Comparison of ENCODE assay signal across 8 cellular contexts in the genomic region with DNA sequence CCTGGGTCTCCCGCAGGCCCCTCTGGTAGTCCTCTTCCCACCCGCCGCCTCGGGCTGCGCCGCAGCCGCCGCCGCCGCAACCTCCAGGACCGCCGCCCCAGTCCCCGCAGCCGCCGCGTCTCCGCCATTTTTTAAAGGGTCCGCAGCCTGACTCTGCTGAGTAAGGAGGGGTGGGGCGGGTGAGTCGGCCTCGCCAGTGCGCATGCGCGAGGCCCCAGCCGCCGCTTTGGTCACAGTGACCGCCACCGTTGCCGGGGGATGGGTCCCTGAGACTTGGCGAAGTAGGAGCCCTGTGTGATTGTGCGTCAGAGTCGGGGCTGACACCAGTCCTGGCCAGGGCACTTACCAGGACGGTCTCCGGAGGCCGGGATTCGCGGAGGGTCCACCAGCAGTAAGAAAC.
DNase-seq lines count a peak whose midpoint lies in the region; FAIRE-seq and TF ChIP-seq lines count a peak whose summit lies in the region.
"Not testable (repeated sequence)": the region's sequence is repeated elsewhere in the genome, so short reads cannot be mapped to it uniquely, and the experiment has no call there.

No MANE protein-coding gene starts in this region.

- H3K27me3 ChIP-seq in endothelial cell of umbilical vein (ENCODE audit: control insufficient read depth in 2 of 2, insufficient read depth in 2 of 2, low read length in 2 of 2); prostate gland (replicated peaks; ENCODE audit: insufficient read depth); tibial artery: not testable (repeated sequence)

- not testable (repeated sequence) for H3K9me3 ChIP-seq in endothelial cell of umbilical vein (replicated peaks; ENCODE audit: control insufficient read depth, insufficient read depth, low read length); prostate gland; tibial artery

- not testable (repeated sequence) for H3K4me2 ChIP-seq in endothelial cell of umbilical vein (ENCODE audit: insufficient read depth, low read length)

- over 99% methylated on average over 18 of the region's 37 CpGs for WGBS in prostate gland

- BruUV-seq in endothelial cell of umbilical vein (replicated peaks; lab: Mats Ljungman, UMichigan), result not testable (repeated sequence)

- not testable (repeated sequence) for H4K20me1 ChIP-seq in endothelial cell of umbilical vein (replicated peaks; ENCODE audit: control insufficient read depth, extremely low read depth, insufficient read depth, low read length)

- dilution Hi-C loops in endothelial cell of umbilical vein (cut with MboI; ENCODE audit: extremely low pct_ligation_motif_present, low sequenced_read_pairs), result not testable (repeated sequence)

- CTCF ChIA-PET in endothelial cell of umbilical vein (lab: Charles Lee), result not testable (repeated sequence)

- peak; percentile 4 for FAIRE-seq in endothelial cell of umbilical vein (lab: Jason Lieb, UNC)

- H3K4me3 ChIP-seq in NB4 (ENCODE audit: low read depth, low read length); prostate gland; tibial artery: not testable (repeated sequence)
- H3K4me3 ChIP-seq in endothelial cell of umbilical vein (replicated peaks in 1 of 3; ENCODE audit: insufficient read depth in 1 of 3, low read depth in 1 of 3, low read length in 3 of 3), result peak overlapping the region in 1 of 3 experiments; percentile 27

- TF ChIP-seq POLR2A in NB4 (IDR thresholded peaks at IDR 0.05; ENCODE audit: extremely low read depth, insufficient read length); endothelial cell of umbilical vein (IDR thresholded peaks at IDR 0.05; ENCODE audit: low read depth, low read length); prostate gland (IDR thresholded peaks at IDR 0.05): not testable (repeated sequence)

- peak; percentile 29 for DNase-seq in G401 (ENCODE audit: low spot score)
- DNase-seq in NB4 (ENCODE audit: low read depth), result peak; percentile 59
- DNase-seq in SHP77 (lab: John Stamatoyannopoulos, UW), result peak; percentile 11 to 27
- DNase-seq in activated T-cell treated with anti-CD3 and anti-CD28 coated beads for 4 hours, result peak; percentile 28
- peak; percentile 79 for DNase-seq in endothelial cell of umbilical vein (ENCODE audit: low read depth, low spot score)
- peak; percentile 43 for DNase-seq in islet precursor cell
- peak; percentile 71 for DNase-seq in prostate gland (ENCODE audit: low spot score)
- peak; percentile 73 to 83 for DNase-seq in tibial artery

- H3K79me2 ChIP-seq in endothelial cell of umbilical vein (ENCODE audit: control insufficient read depth, insufficient read depth, low read length), result not testable (repeated sequence)

- not testable (repeated sequence) for H3K27ac ChIP-seq in endothelial cell of umbilical vein (ENCODE audit: insufficient read depth, low read depth, low read length); prostate gland; tibial artery

- H3K9me1 ChIP-seq in endothelial cell of umbilical vein (replicated peaks; ENCODE audit: control insufficient read depth, extremely low read depth, insufficient read depth, low read length), result not testable (repeated sequence)

- POLR2A ChIA-PET in endothelial cell of umbilical vein (lab: Charles Lee), result not testable (repeated sequence)

- H2AFZ ChIP-seq in endothelial cell of umbilical vein (ENCODE audit: low read depth, low read length), result not testable (repeated sequence)

- not testable (repeated sequence) for H3K4me1 ChIP-seq in endothelial cell of umbilical vein (ENCODE audit: control insufficient read depth, extremely low read depth, insufficient read depth, low read length); prostate gland (replicated peaks); tibial artery

- not testable (repeated sequence) for TF ChIP-seq CTCF in NB4 (IDR thresholded peaks at IDR 0.05; ENCODE audit: low read depth, low read length); endothelial cell of umbilical vein (IDR thresholded peaks at IDR 0.05; ENCODE audit: extremely low read depth in 1 of 2, insufficient read depth in 1 of 2, low read depth in 1 of 2, low read length in 2 of 2); prostate gland (IDR thresholded peaks at IDR 0.05); tibial artery (IDR thresholded peaks at IDR 0.05)

- H3K9ac ChIP-seq in endothelial cell of umbilical vein (replicated peaks; ENCODE audit: extremely low read depth, insufficient read depth, low read length), result not testable (repeated sequence)

- intact Hi-C loops in endothelial cell of umbilical vein (cut with micrococcal nuclease); prostate gland (cut with DNase I); tibial artery (cut with DNase I; ENCODE audit: low total_unique reads): not testable (repeated sequence)

- not testable (repeated sequence) for H3K36me3 ChIP-seq in endothelial cell of umbilical vein (ENCODE audit: control insufficient read depth in 2 of 2, extremely low read depth in 1 of 2, insufficient read depth in 2 of 2, low read length in 2 of 2); prostate gland; tibial artery

- in situ Hi-C loops in G401 (cut with HindIII; ENCODE audit: low sequenced_read_pairs), result not testable (repeated sequence)

Comparison
In these comparisons a context has a peak if more than half of its experiments do, and no peak if none do; other contexts are left out.
1. DNase-seq: peak in every context shown above with its lines; median percentile 79 in endothelial cell of umbilical vein; 78 in tibial artery; 71 in prostate gland; 59 in NB4; 43 in islet precursor cell; 29 in G401; 28 in activated T-cell treated with anti-CD3 and anti-CD28 coated beads for 4 hours; 19 in SHP77.